Comparison of ENCODE assay signal across 1 cellular context in the genomic region with DNA sequence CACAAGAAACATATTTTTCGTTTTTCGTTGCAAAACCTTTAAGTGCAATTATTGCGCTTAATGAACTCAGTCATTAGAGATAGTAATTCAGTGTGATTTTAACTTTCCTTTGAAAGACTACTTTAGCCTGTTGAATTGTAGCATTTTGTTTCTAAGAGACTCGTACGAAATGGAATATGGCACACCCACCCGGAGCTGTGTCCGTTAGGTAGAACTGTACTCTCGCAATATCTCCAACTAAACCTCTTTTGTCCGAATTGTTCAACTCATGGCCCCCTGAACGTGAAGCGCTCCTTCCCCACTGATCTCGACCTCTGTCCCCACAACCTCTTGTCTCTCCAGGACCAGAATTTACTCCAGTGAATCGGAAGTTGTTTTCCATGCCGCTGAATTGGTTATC.
TF ChIP-seq lines count a peak whose summit lies in the region.

No MANE protein-coding gene starts in this region.

TF ChIP-seq in WTC11, 78 proteins besides CTCF, POLR2A, EP300 and RAD21 (continued from another document):
- TF ChIP-seq, protein P1, sequence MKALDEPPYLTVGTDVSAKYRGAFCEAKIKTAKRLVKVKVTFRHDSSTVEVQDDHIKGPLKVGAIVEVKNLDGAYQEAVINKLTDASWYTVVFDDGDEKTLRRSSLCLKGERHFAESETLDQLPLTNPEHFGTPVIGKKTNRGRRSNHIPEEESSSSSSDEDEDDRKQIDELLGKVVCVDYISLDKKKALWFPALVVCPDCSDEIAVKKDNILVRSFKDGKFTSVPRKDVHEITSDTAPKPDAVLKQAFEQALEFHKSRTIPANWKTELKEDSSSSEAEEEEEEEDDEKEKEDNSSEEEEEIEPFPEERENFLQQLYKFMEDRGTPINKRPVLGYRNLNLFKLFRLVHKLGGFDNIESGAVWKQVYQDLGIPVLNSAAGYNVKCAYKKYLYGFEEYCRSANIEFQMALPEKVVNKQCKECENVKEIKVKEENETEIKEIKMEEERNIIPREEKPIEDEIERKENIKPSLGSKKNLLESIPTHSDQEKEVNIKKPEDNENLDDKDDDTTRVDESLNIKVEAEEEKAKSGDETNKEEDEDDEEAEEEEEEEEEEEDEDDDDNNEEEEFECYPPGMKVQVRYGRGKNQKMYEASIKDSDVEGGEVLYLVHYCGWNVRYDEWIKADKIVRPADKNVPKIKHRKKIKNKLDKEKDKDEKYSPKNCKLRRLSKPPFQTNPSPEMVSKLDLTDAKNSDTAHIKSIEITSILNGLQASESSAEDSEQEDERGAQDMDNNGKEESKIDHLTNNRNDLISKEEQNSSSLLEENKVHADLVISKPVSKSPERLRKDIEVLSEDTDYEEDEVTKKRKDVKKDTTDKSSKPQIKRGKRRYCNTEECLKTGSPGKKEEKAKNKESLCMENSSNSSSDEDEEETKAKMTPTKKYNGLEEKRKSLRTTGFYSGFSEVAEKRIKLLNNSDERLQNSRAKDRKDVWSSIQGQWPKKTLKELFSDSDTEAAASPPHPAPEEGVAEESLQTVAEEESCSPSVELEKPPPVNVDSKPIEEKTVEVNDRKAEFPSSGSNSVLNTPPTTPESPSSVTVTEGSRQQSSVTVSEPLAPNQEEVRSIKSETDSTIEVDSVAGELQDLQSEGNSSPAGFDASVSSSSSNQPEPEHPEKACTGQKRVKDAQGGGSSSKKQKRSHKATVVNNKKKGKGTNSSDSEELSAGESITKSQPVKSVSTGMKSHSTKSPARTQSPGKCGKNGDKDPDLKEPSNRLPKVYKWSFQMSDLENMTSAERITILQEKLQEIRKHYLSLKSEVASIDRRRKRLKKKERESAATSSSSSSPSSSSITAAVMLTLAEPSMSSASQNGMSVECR (CRISPR knock-in tag; IDR thresholded peaks at IDR 0.05; ENCODE audit: borderline replicate concordance): no peak
- TF ChIP-seq, protein P2, sequence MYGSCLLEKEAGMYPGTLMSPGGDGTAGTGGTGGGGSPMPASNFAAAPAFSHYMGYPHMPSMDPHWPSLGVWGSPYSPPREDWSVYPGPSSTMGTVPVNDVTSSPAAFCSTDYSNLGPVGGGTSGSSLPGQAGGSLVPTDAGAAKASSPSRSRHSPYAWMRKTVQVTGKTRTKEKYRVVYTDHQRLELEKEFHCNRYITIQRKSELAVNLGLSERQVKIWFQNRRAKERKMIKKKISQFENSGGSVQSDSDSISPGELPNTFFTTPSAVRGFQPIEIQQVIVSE (CRISPR knock-in tag; IDR thresholded peaks at IDR 0.05; ENCODE audit: borderline replicate concordance): no peak
- TF ChIP-seq GABPB1 (CRISPR knock-in tag; IDR thresholded peaks at IDR 0.05) (no peak), OVOL2 (CRISPR knock-in tag; IDR thresholded peaks at IDR 0.05; ENCODE audit: borderline replicate concordance) (no peak), TEAD4 (CRISPR knock-in tag; IDR thresholded peaks at IDR 0.05) (no peak), SMAD3 (CRISPR knock-in tag; IDR thresholded peaks at IDR 0.05; ENCODE audit: borderline replicate concordance) (no peak)
- TF ChIP-seq, protein P3, sequence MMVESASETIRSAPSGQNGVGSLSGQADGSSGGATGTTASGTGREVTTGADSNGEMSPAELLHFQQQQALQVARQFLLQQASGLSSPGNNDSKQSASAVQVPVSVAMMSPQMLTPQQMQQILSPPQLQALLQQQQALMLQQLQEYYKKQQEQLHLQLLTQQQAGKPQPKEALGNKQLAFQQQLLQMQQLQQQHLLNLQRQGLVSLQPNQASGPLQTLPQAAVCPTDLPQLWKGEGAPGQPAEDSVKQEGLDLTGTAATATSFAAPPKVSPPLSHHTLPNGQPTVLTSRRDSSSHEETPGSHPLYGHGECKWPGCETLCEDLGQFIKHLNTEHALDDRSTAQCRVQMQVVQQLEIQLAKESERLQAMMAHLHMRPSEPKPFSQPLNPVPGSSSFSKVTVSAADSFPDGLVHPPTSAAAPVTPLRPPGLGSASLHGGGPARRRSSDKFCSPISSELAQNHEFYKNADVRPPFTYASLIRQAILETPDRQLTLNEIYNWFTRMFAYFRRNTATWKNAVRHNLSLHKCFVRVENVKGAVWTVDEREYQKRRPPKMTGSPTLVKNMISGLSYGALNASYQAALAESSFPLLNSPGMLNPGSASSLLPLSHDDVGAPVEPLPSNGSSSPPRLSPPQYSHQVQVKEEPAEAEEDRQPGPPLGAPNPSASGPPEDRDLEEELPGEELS (CRISPR knock-in tag; IDR thresholded peaks at IDR 0.05): no peak
